20 cellular contexts compared by ENCODE assay signal in the genomic region with DNA sequence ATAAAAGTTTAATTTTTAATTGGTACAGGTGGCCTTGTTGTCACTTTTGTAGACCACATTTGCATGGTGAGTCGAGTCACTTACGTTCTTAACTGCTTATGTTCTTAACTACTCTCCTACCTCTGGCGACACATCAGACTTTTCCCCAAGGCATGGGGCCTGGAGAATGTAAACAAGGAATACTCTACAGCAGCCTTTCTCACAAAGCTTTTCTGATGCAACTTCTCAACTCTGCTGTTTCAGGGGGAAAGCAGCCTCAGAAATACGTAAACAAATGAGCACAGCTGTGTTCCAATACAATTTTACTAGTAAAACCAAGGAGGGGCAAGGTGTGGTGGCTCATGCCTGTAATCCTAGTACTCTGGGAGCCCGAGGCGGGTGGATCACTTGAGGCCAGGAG. TPM values are rescaled to one million over a fixed set of nuclear protein-coding genes. Genes with fewer than 3 reads are reported as not detected.
A peak's percentile ranks its signal among the peaks of the same experiment; 100 is the strongest.
DNase-seq lines count a peak whose midpoint lies in the region; ATAC-seq and TF ChIP-seq lines count a peak whose summit lies in the region.
"Had no signal": no experiment of that assay in that cellular context is flagged by ENCODE, and none has a peak within 500 bp of the region (broad histone marks: within the 10 kb centered on the region; RNA-seq: fewer than 3 reads in every experiment).

No MANE protein-coding gene starts in this region.

- H3K27me3 Mint-ChIP-seq in activated T-cell treated with anti-CD3 and anti-CD28 coated beads, Interleukin-2, amount 50 U/mL, for 24 hours, result no peaks in the 10 kb centered on the region
- H3K27me3 Mint-ChIP-seq in activated T-cell treated with anti-CD3 and anti-CD28 coated beads, Interleukin-2, amount 50 U/mL, for 4 hours (ENCODE audit: low read depth), result no peaks in the 10 kb centered on the region
- no peaks in the 10 kb centered on the region for H3K27me3 Mint-ChIP-seq in activated naive CD8-positive, alpha-beta T cell treated with anti-CD3 and anti-CD28 coated beads, Interleukin-2, amount 50 U/mL, for 24 hours
- H3K27me3 Mint-ChIP-seq in nephron progenitor cell (ENCODE audit: low read depth, poor library complexity), result peaks cover 8% of the 10 kb centered on the region
- H3K27me3 Mint-ChIP-seq: CD4-positive, alpha-beta memory T cell had no signal

- peaks cover 97% of the 10 kb centered on the region for H3K36me3 Mint-ChIP-seq in activated T-cell treated with anti-CD3 and anti-CD28 coated beads, Interleukin-2, amount 50 U/mL, for 24 hours (ENCODE audit: low read depth)
- H3K36me3 Mint-ChIP-seq in activated T-cell treated with anti-CD3 and anti-CD28 coated beads, Interleukin-2, amount 50 U/mL, for 4 hours (ENCODE audit: insufficient read depth), result peaks cover 63% of the 10 kb centered on the region
- peaks cover 68% of the 10 kb centered on the region for H3K36me3 Mint-ChIP-seq in activated naive CD8-positive, alpha-beta T cell treated with anti-CD3 and anti-CD28 coated beads, Interleukin-2, amount 50 U/mL, for 24 hours (ENCODE audit: low read depth)
- H3K36me3 Mint-ChIP-seq in nephron progenitor cell (ENCODE audit: low read depth), result peaks cover 81% of the 10 kb centered on the region

- H3K4me1 Mint-ChIP-seq in activated T-cell treated with anti-CD3 and anti-CD28 coated beads, Interleukin-2, amount 50 U/mL, for 24 hours (ENCODE audit: low read depth), result peaks cover 57% of the 10 kb centered on the region
- H3K4me1 Mint-ChIP-seq in activated T-cell treated with anti-CD3 and anti-CD28 coated beads, Interleukin-2, amount 50 U/mL, for 4 hours (ENCODE audit: low read depth), result peaks cover 40% of the 10 kb centered on the region
- H3K4me1 Mint-ChIP-seq in activated naive CD8-positive, alpha-beta T cell treated with anti-CD3 and anti-CD28 coated beads, Interleukin-2, amount 50 U/mL, for 24 hours, result peaks cover 39% of the 10 kb centered on the region
- H3K4me1 Mint-ChIP-seq in nephron progenitor cell, result peaks cover 8% of the 10 kb centered on the region

- no peak for DNase-seq in activated T-cell treated with anti-CD3 and anti-CD28 coated beads, Interleukin-2, amount 50 U/mL, for 24 hours
- no peak for DNase-seq in activated T-cell treated with anti-CD3 and anti-CD28 coated beads, Interleukin-2, amount 50 U/mL, for 4 hours
- DNase-seq in ELF-1 (ENCODE audit: low read depth, low spot score) (peak; percentile 49), nephron progenitor cell (no peak), CD1c-positive myeloid dendritic cell (ENCODE audit: extremely low spot score) (no peak)
- no peak for DNase-seq in activated naive CD8-positive, alpha-beta T cell treated with anti-CD3 and anti-CD28 coated beads, Interleukin-2, amount 50 U/mL, for 24 hours
- DNase-seq: BE2C; CD4-positive, alpha-beta memory T cell; DMS153; H9; NCI-H1417 treated with DMSO at 0.1 percent for 48 hours; NCI-H187 treated with DMSO at 0.1 percent for 48 hours; NCI-H345; NCI-H524 treated with DMSO at 0.1 percent for 48 hours; PC-9 had no signal

- no peak for TF ChIP-seq CTCF in nephron progenitor cell (IDR thresholded peaks at IDR 0.05)

- H3K9me3 Mint-ChIP-seq in activated T-cell treated with anti-CD3 and anti-CD28 coated beads, Interleukin-2, amount 50 U/mL, for 24 hours, result no peaks in the 10 kb centered on the region
- H3K9me3 Mint-ChIP-seq in activated T-cell treated with anti-CD3 and anti-CD28 coated beads, Interleukin-2, amount 50 U/mL, for 4 hours, result no peaks in the 10 kb centered on the region
- no peaks in the 10 kb centered on the region for H3K9me3 Mint-ChIP-seq in activated naive CD8-positive, alpha-beta T cell treated with anti-CD3 and anti-CD28 coated beads, Interleukin-2, amount 50 U/mL, for 24 hours
- no peaks in the 10 kb centered on the region for H3K9me3 Mint-ChIP-seq in nephron progenitor cell
- H3K9me3 Mint-ChIP-seq: CD4-positive, alpha-beta memory T cell; H9 had no signal

- no peak for ATAC-seq in activated T-cell treated with anti-CD3 and anti-CD28 coated beads, Interleukin-2, amount 50 U/mL, for 4 hours
- ATAC-seq in activated naive CD8-positive, alpha-beta T cell treated with anti-CD3 and anti-CD28 coated beads, Interleukin-2, amount 50 U/mL, for 24 hours, result no peak
- ATAC-seq in HG02571 (IDR thresholded peaks at IDR 0.05; ENCODE audit: unreplicated experiment), result no peak

- H3K27ac Mint-ChIP-seq in activated T-cell treated with anti-CD3 and anti-CD28 coated beads, Interleukin-2, amount 50 U/mL, for 24 hours, result peak overlapping the region; percentile 63
- peak overlapping the region; percentile 52 for H3K27ac Mint-ChIP-seq in activated naive CD8-positive, alpha-beta T cell treated with anti-CD3 and anti-CD28 coated beads, Interleukin-2, amount 50 U/mL, for 24 hours
- H3K27ac Mint-ChIP-seq in nephron progenitor cell, result peak overlapping the region; percentile 82

- no peak overlapping the region for H3K4me3 Mint-ChIP-seq in activated T-cell treated with anti-CD3 and anti-CD28 coated beads, Interleukin-2, amount 50 U/mL, for 24 hours
- H3K4me3 Mint-ChIP-seq in activated T-cell treated with anti-CD3 and anti-CD28 coated beads, Interleukin-2, amount 50 U/mL, for 4 hours, result no peak overlapping the region
- H3K4me3 Mint-ChIP-seq in activated naive CD8-positive, alpha-beta T cell treated with anti-CD3 and anti-CD28 coated beads, Interleukin-2, amount 50 U/mL, for 24 hours, result no peak overlapping the region
- H3K4me3 Mint-ChIP-seq in nephron progenitor cell, result no peak overlapping the region
- H3K4me3 Mint-ChIP-seq: CD4-positive, alpha-beta memory T cell; H9 had no signal

RNA-seq across cellular contexts. Expression of gene KARS1, which starts 6.9 kb away (rescaled TPM):
- total RNA-seq in activated T-cell treated with anti-CD3 and anti-CD28 coated beads, Interleukin-2, amount 50 U/mL, for 4 hours, result 100 to 1,000 TPM; 345 to 390 (median 357) TPM

RNA-seq across cellular contexts. Expression of gene TERF2IP, which starts 7.0 kb away (rescaled TPM):
- total RNA-seq in activated T-cell treated with anti-CD3 and anti-CD28 coated beads, Interleukin-2, amount 50 U/mL, for 4 hours, result 100 to 1,000 TPM; 120 to 133 (median 128) TPM

RNA-seq across cellular contexts. Expression of gene ADAT1, which starts 17.5 kb away (rescaled TPM):
- 10 to 100 TPM; 39.1 to 47.1 (median 40.1) TPM for total RNA-seq in activated T-cell treated with anti-CD3 and anti-CD28 coated beads, Interleukin-2, amount 50 U/mL, for 4 hours

RNA-seq across cellular contexts. Expression of gene CPHXL2, which starts 36.2 kb away (rescaled TPM):
- total RNA-seq in activated T-cell treated with anti-CD3 and anti-CD28 coated beads, Interleukin-2, amount 50 U/mL, for 4 hours, result not detected
- total RNA-seq: A172; CD4-positive, alpha-beta memory T cell; Daoy; H9; HT-29; M059J; PC-9 had no signal
